Comparison of ENCODE assay signal across 8 cellular contexts in the genomic region with DNA sequence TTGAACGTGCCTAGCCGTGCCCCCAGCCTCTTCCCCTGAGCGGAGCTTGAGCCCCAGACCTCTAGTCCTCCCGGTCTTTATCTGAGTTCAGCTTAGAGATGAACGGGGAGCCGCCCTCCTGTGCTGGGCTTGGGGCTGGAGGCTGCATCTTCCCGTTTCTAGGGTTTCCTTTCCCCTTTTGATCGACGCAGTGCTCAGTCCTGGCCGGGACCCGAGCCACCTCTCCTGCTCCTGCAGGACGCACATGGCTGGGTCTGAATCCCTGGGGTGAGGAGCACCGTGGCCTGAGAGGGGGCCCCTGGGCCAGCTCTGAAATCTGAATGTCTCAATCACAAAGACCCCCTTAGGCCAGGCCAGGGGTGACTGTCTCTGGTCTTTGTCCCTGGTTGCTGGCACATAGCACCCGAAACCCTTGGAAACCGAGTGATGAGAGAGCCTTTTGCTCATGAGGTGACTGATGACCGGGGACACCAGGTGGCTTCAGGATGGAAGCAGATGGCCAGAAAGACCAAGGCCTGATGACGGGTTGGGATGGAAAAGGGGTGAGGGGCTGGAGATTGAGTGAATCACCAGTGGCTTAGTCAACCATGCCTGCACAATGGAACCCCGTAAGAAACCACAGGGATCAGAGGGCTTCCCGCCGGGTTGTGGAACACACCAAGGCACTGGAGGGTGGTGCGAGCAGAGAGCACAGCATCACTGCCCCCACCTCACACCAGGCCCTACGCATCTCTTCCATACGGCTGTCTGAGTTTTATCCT. TPM values are rescaled to one million over a fixed set of nuclear protein-coding genes. Genes with fewer than 3 reads are reported as not detected.
DNase-seq lines count a peak whose midpoint lies in the region; ATAC-seq and TF ChIP-seq lines count a peak whose summit lies in the region.

No MANE protein-coding gene starts in this region.

- intact Hi-C loops in Calu3 (cut with micrococcal nuclease; ENCODE audit: unreplicated experiment) (no loop called here), adrenal gland (cut with DNase I) (no loop called here)

- peak overlapping the region; percentile 81 for H3K4me3 Mint-ChIP-seq in Calu3 (ENCODE audit: low read depth, unreplicated experiment)

- peaks cover 17% of the 10 kb centered on the region for H3K36me3 Mint-ChIP-seq in Calu3 (ENCODE audit: insufficient read depth, unreplicated experiment)

- no TSS peak for BruUV-seq in Calu3 (replicated peaks; lab: Mats Ljungman, UMichigan)

- no peaks in the 10 kb centered on the region for H3K9me3 Mint-ChIP-seq in Calu3 (ENCODE audit: low read depth, unreplicated experiment)

- no peak for DNase-seq in Calu3
- DNase-seq in HCEC 1CT, result peak; percentile 25
- DNase-seq in NCI-H82 (lab: John Stamatoyannopoulos, UW), result peak; percentile 78
- DNase-seq in adrenal gland, result peak in 2 of 7 donors; percentile 37 to 63
- no peak for DNase-seq in right atrium auricular region (ENCODE audit: low spot score)
- no peak for DNase-seq in activated CD4-positive, CD25-positive, alpha-beta regulatory T cell treated with anti-CD3 and anti-CD28 coated beads, Interleukin-2, amount 50 U/mL, for 72 hours

- peak overlapping the region; percentile 76 for H3K27ac Mint-ChIP-seq in Calu3 (ENCODE audit: unreplicated experiment)

- no peak for TF ChIP-seq CTCF in Calu3 (IDR thresholded peaks at IDR 0.05; ENCODE audit: unreplicated experiment)
- TF ChIP-seq CTCF in adrenal gland (IDR thresholded peaks at IDR 0.05), result no peak
- no peak for TF ChIP-seq CTCF in right atrium auricular region (IDR thresholded peaks at IDR 0.05)

- H3K4me3 ChIP-seq in adrenal gland (peak overlapping the region; percentile 51 to 86 (median 76)), right atrium auricular region (peak overlapping the region; percentile 85 to 90), rectal smooth muscle tissue (ENCODE audit: low read length) (peak overlapping the region; percentile 98)

- H3K27me3 ChIP-seq in adrenal gland (no peaks in the 10 kb centered on the region), right atrium auricular region (no peaks in the 10 kb centered on the region), rectal smooth muscle tissue (ENCODE audit: control insufficient read depth, insufficient read depth, low read length) (no peaks in the 10 kb centered on the region)

- 25 to 83% (median 37%) methylated on average over 8 to 23 of the region's 23 CpGs for WGBS in adrenal gland, 4 donors

- H3K27me3 Mint-ChIP-seq in Calu3 (ENCODE audit: unreplicated experiment), result peaks cover 12% of the 10 kb centered on the region

- peaks cover 13% of the 10 kb centered on the region for H3K4me1 Mint-ChIP-seq in Calu3 (ENCODE audit: low read depth, unreplicated experiment)

- H3K4me1 ChIP-seq in adrenal gland (replicated peaks in 1 of 2) (peaks cover 0 to 30% of the 10 kb centered on the region in 2 donors), right atrium auricular region (peaks cover 0 to 15% of the 10 kb centered on the region in 2 donors), rectal smooth muscle tissue (ENCODE audit: control insufficient read depth, insufficient read depth, low read length) (peaks cover 7% of the 10 kb centered on the region)

- CTCF ChIA-PET in Calu3 (lab: Charles Lee), result interaction anchor here (0.6 to 1.4 kb wide), 9 partner anchors 10 to 161 kb away, joined by 3 to 11 read pairs (median 4); partner anchors contain the start of gene CARD14

- H3K27ac ChIP-seq in adrenal gland (peak overlapping the region in 3 of 5 donors; percentile 75 to 96 (median 89)), right atrium auricular region (peak overlapping the region; percentile 87 to 96), rectal smooth muscle tissue (ENCODE audit: low read depth, low read length) (peak overlapping the region; percentile 50)

- no peak for ATAC-seq in GM21367 (IDR thresholded peaks at IDR 0.05; ENCODE audit: unreplicated experiment)

- peak overlapping the region; percentile 88 for H3K9ac ChIP-seq in rectal smooth muscle tissue (ENCODE audit: low read length)

- H3K36me3 ChIP-seq in adrenal gland (replicated peaks in 1 of 2) (no peaks in the 10 kb centered on the region), right atrium auricular region (no peaks in the 10 kb centered on the region), rectal smooth muscle tissue (ENCODE audit: control insufficient read depth, insufficient read depth, low read length) (no peaks in the 10 kb centered on the region)

- H3K9me3 ChIP-seq in adrenal gland (replicated peaks in 1 of 3) (no peaks in the 10 kb centered on the region), right atrium auricular region (no peaks in the 10 kb centered on the region)

- no peak for TF ChIP-seq POLR2A in adrenal gland (IDR thresholded peaks at IDR 0.05)

RNA-seq across cellular contexts. Expression of gene GAA, which starts 0.7 kb away (rescaled TPM):
- 73.1 and 82.4 TPM in 2 replicates for total RNA-seq in Calu3 (2022)
- total RNA-seq in adrenal gland, result 100 to 1,000 TPM in 5 of 8 donors, 10 to 100 TPM in 3; 68.6 to 170 (median 126) TPM
- 10 to 100 TPM in 2 of 3 donors, 1 to 10 TPM in 1; 5.6 to 96.5 (median 52.3) TPM for polyA plus RNA-seq in adrenal gland
- total RNA-seq in right atrium auricular region, result 10 to 100 TPM; 54.8 to 99.1 TPM

RNA-seq across cellular contexts. Expression of gene EIF4A3, which starts 44.8 kb away (rescaled TPM):
- 124 and 125 TPM in 2 replicates for total RNA-seq in Calu3 (2022)
- total RNA-seq in adrenal gland, result 100 to 1,000 TPM in 2 of 8 donors, 10 to 100 TPM in 6; 31.0 to 161 (median 81.0) TPM
- 100 to 1,000 TPM in 1 of 3 donors, 10 to 100 TPM in 2; 31.2 to 146 (median 35.5) TPM for polyA plus RNA-seq in adrenal gland
- total RNA-seq in right atrium auricular region, result 10 to 100 TPM; 24.6 to 31.0 TPM

Comparison
In these comparisons a context has a peak if more than half of its experiments do, and no peak if none do; other contexts are left out.
1. DNase-seq: peak in HCEC 1CT (single experiment) and NCI-H82 (single experiment); none in Calu3 (single experiment), right atrium auricular region (single experiment) and activated CD4-positive, CD25-positive, alpha-beta regulatory T cell treated with anti-CD3 and anti-CD28 coated beads, Interleukin-2, amount 50 U/mL, for 72 hours (single experiment).
2. Peak in every context shown above with its lines, with median percentiles within 50 percentile points of each other: H3K27ac ChIP-seq and H3K4me3 ChIP-seq.